In genomic region chr10:104415526-104416165, GRCh38 we compare ENCODE assay signal across 16 cellular contexts.
A peak's percentile ranks its signal among the peaks of the same experiment; 100 is the strongest.
DNase-seq lines count a peak whose midpoint lies in the region; ATAC-seq, FAIRE-seq and TF ChIP-seq lines count a peak whose summit lies in the region.
"Had no signal": no experiment of that assay in that cellular context is flagged by ENCODE, and none has a peak within 500 bp of the region (broad histone marks: within the 10 kb centered on the region; RNA-seq: fewer than 3 reads in every experiment).

No MANE protein-coding gene starts in this region.

- peak; percentile 98 for ATAC-seq in RWPE2 (ENCODE audit: low read depth)
- ATAC-seq in HG03469 (IDR thresholded peaks at IDR 0.05; ENCODE audit: unreplicated experiment), result no peak
- ATAC-seq in GM18873 (IDR thresholded peaks at IDR 0.05; ENCODE audit: low FRiP score, unreplicated experiment), result no peak
- ATAC-seq in HG03280 (IDR thresholded peaks at IDR 0.05; ENCODE audit: unreplicated experiment), result no peak
- ATAC-seq: A549, HCT116 had no signal

- H3K27me3 ChIP-seq in RWPE2 (ENCODE audit: insufficient read depth, poor library complexity, severe bottlenecking), result no peaks in the 10 kb centered on the region
- H3K27me3 ChIP-seq: BE2C had no signal

- DNase-seq in RWPE2 (ENCODE audit: low spot score), result no peak
- DNase-seq in epithelial cell of esophagus (ENCODE audit: low read depth), result peak; percentile 87
- peak; percentile 20 for DNase-seq in kidney
- DNase-seq in germinal center (ENCODE audit: low spot score), result no peak
- DNase-seq: BE2C, DMS79, IMR-90 had no signal

- H3K9me3 ChIP-seq in RWPE2 (ENCODE audit: severe bottlenecking), result no peaks in the 10 kb centered on the region
- no peaks in the 10 kb centered on the region for H3K9me3 ChIP-seq in kidney (ENCODE audit: control insufficient read depth in 1 of 2, low read length in 2 of 2)
- H3K9me3 ChIP-seq: A549, BE2C had no signal

- H3K27ac ChIP-seq in RWPE2 (ENCODE audit: poor library complexity, severe bottlenecking) (peak overlapping the region; percentile 15), kidney (ENCODE audit: low read depth in 2 of 2, low read length in 2 of 2) (no peak overlapping the region)
- H3K27ac ChIP-seq: A549, C4-2B had no signal

- H3K36me3 ChIP-seq in RWPE2 (ENCODE audit: low read depth), result no peaks in the 10 kb centered on the region
- H3K36me3 ChIP-seq in kidney (ENCODE audit: control insufficient read depth in 1 of 2, insufficient read depth in 2 of 2, low read length in 2 of 2), result no peaks in the 10 kb centered on the region
- H3K36me3 ChIP-seq: BE2C had no signal

- FAIRE-seq in kidney (lab: Jason Lieb, UNC), result no peak
- FAIRE-seq: A549, G401.6, GM12891, H54 had no signal

- TF ChIP-seq CTCF in RWPE2 (IDR thresholded peaks at IDR 0.05; ENCODE audit: poor library complexity, severe bottlenecking) (no peak), epithelial cell of esophagus (IDR thresholded peaks at IDR 0.05; ENCODE audit: insufficient read depth, low read depth, low read length, missing control alignments) (no peak), kidney (IDR thresholded peaks at IDR 0.05; ENCODE audit: borderline replicate concordance, extremely low read depth, insufficient read depth) (no peak)

- intact Hi-C loops in kidney (cut with DNase I), result no loop called here

- H3K4me1 ChIP-seq in RWPE2 (ENCODE audit: insufficient read depth, poor library complexity, severe bottlenecking) (no peaks in the 10 kb centered on the region), kidney (ENCODE audit: control insufficient read depth in 1 of 2, insufficient read depth in 1 of 2, low read depth in 1 of 2, low read length in 2 of 2) (no peaks in the 10 kb centered on the region)
- H3K4me1 ChIP-seq: A549, BE2C had no signal

- no peak overlapping the region for H3K4me3 ChIP-seq in RWPE2 (ENCODE audit: severe bottlenecking)
- H3K4me3 ChIP-seq in epithelial cell of esophagus (ENCODE audit: low read length), result no peak overlapping the region
- H3K4me3 ChIP-seq in kidney (ENCODE audit: low read length in 2 of 2), result no peak overlapping the region
- H3K4me3 ChIP-seq: A549 had no signal

- H3K9ac ChIP-seq in kidney (ENCODE audit: low read length in 2 of 2), result no peak overlapping the region

Comparison
In these comparisons a context has a peak if more than half of its experiments do, and no peak if none do; other contexts are left out.
1. DNase-seq: peak in epithelial cell of esophagus (single experiment) and kidney (single experiment); none in RWPE2 (single experiment) and germinal center (single experiment).